ENCODE assay signal across 14 cellular contexts in the genomic region with DNA sequence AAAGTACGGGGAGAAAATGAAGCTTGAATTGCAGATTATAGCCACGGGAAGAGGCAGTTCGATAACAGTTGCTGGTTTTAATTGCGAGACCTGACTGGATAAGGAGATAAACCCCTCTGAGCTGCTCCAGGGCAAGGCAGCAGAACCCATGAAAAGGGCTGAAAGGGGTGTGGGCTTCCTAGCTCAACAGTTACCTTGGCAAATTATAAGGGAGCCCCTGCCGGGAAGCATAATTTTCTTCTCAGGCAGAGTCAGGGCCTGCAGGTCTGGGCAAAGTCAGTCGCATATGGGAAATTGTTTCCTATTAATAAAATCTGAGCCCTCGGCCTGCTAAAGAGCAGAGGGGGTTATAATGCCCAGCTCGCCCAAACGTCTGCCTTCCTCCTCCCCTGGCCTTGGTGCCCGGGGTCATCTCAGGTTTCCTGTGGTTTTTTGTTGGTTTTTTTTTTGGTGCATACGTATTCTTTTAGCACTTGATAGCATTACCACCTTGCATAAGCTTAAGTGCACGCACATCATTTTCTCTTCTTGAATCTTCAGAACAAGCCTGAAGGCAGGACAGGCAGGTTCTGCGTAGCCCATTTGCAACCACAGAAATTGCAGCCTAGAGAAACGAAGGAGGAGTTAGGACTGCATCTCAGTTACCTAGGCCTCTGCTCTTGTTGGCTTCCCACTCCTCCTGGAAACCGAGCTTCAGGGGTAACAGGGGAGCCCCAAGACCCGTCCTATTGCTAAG. TPM values are rescaled to one million over a fixed set of nuclear protein-coding genes. Genes with fewer than 3 reads are reported as not detected.
DNase-seq lines count a peak whose midpoint lies in the region; ATAC-seq and TF ChIP-seq lines count a peak whose summit lies in the region.
"Had no signal": no experiment of that assay in that cellular context is flagged by ENCODE, and none has a peak within 500 bp of the region (broad histone marks: within the 10 kb centered on the region; RNA-seq: fewer than 3 reads in every experiment).

No MANE protein-coding gene starts in this region.

- H3K36me3 ChIP-seq in cardiac muscle cell (no peaks in the 10 kb centered on the region), heart left ventricle (peaks cover 0 to 10% (median 0%) of the 10 kb centered on the region in 9 donors), esophagus (ENCODE audit: control insufficient read depth in 2 of 2, insufficient read depth in 2 of 2, low read length in 1 of 2) (peaks cover 0 to 4% of the 10 kb centered on the region in 2 donors), vagina (no peaks in the 10 kb centered on the region)

- H3K4me1 Mint-ChIP-seq in activated T-helper 17 cell treated with anti-CD3 and anti-CD28 coated beads, Interleukin-2, amount 50 U/mL, for 72 hours = peaks cover 21% of the 10 kb centered on the region

- no peak for TF ChIP-seq CTCF in cardiac muscle cell (IDR thresholded peaks at IDR 0.05; ENCODE audit: low read depth, low read length)
- TF ChIP-seq CTCF in heart left ventricle (IDR thresholded peaks at IDR 0.05) = no peak
- no peak for TF ChIP-seq CTCF in vagina (IDR thresholded peaks at IDR 0.05)

- no peak for ATAC-seq in heart left ventricle
- no peak for ATAC-seq in HG03025 (IDR thresholded peaks at IDR 0.05; ENCODE audit: low FRiP score, unreplicated experiment)
- ATAC-seq in activated T-helper 17 cell treated with anti-CD3 and anti-CD28 coated beads, Interleukin-2, amount 50 U/mL, for 72 hours (replicated peaks) = no peak
- no peak for ATAC-seq in HG03460 (IDR thresholded peaks at IDR 0.05; ENCODE audit: unreplicated experiment)

- no peaks in the 10 kb centered on the region for H3K36me3 Mint-ChIP-seq in activated T-helper 17 cell treated with anti-CD3 and anti-CD28 coated beads, Interleukin-2, amount 50 U/mL, for 72 hours (ENCODE audit: low read depth)
- H3K36me3 Mint-ChIP-seq: naive B cell had no signal

- no peaks in the 10 kb centered on the region for H3K27me3 Mint-ChIP-seq in activated T-helper 17 cell treated with anti-CD3 and anti-CD28 coated beads, Interleukin-2, amount 50 U/mL, for 72 hours

- no peak overlapping the region for H3K27ac Mint-ChIP-seq in activated T-helper 17 cell treated with anti-CD3 and anti-CD28 coated beads, Interleukin-2, amount 50 U/mL, for 72 hours

- peaks cover 30% of the 10 kb centered on the region for H3K4me1 ChIP-seq in cardiac muscle cell (ENCODE audit: low read depth)
- peaks cover 0 to 40% (median 25%) of the 10 kb centered on the region in 12 donors for H3K4me1 ChIP-seq in heart left ventricle
- H3K4me1 ChIP-seq in esophagus (ENCODE audit: control insufficient read depth in 2 of 2, insufficient read depth in 2 of 2, low read length in 1 of 2) = peaks cover 0 to 11% of the 10 kb centered on the region in 2 donors
- H3K4me1 ChIP-seq in vagina = peaks cover 34% of the 10 kb centered on the region

- no peak for DNase-seq in cardiac muscle cell (ENCODE audit: low read depth in 1 of 2, low spot score in 1 of 2)
- no peak for DNase-seq in heart left ventricle
- DNase-seq in NCI-H82 treated with DMSO at 0.1 percent for 48 hours (lab: John Stamatoyannopoulos, UW; ENCODE audit: unreplicated experiment) = peak; percentile 29
- DNase-seq in vagina (ENCODE audit: extremely low spot score in 2 of 2) = no peak
- DNase-seq: activated CD8-positive, alpha-beta memory T cell treated with anti-CD3 and anti-CD28 coated beads, Interleukin-2, amount 50 U/mL, for 48 hours; GM23248; naive B cell; stimulated activated CD4-positive, alpha-beta T cell treated with anti-CD3 and anti-CD28 coated beads, Interleukin-15, amount 100 ng/mL, for 24 hours; T-helper 9 cell had no signal

- WGBS in heart left ventricle, 4 donors = 50 to 67% (median 62%) methylated on average over 14 to 16 of the region's 16 CpGs
- 44 to 47% methylated on average over 16 of the region's 16 CpGs for WGBS in esophagus, 2 donors

- intact Hi-C loops in heart left ventricle (cut with DNase I) = no loop called here
- intact Hi-C loops in vagina (cut with DNase I) = no loop called here

- no peak for TF ChIP-seq POLR2A in heart left ventricle (IDR thresholded peaks at IDR 0.05)
- no peak for TF ChIP-seq POLR2A in vagina (IDR thresholded peaks at IDR 0.05)

- H3K9me3 ChIP-seq in cardiac muscle cell (ENCODE audit: low read depth) (no peaks in the 10 kb centered on the region), heart left ventricle (no peaks in the 10 kb centered on the region), esophagus (ENCODE audit: control insufficient read depth in 2 of 2, insufficient read depth in 1 of 2, low read depth in 1 of 2, low read length in 1 of 2) (peaks cover 0 to 2% of the 10 kb centered on the region in 2 donors), vagina (no peaks in the 10 kb centered on the region)
- H3K9me3 ChIP-seq: esophagus muscularis mucosa had no signal

- no peaks in the 10 kb centered on the region for H3K9me3 Mint-ChIP-seq in activated T-helper 17 cell treated with anti-CD3 and anti-CD28 coated beads, Interleukin-2, amount 50 U/mL, for 72 hours
- H3K9me3 Mint-ChIP-seq: naive B cell had no signal

- H3K27me3 ChIP-seq in cardiac muscle cell (no peaks in the 10 kb centered on the region), heart left ventricle (no peaks in the 10 kb centered on the region), esophagus (ENCODE audit: control insufficient read depth in 1 of 2, insufficient read depth in 2 of 2, low read length in 2 of 2) (no peaks in the 10 kb centered on the region), vagina (no peaks in the 10 kb centered on the region)
- H3K27me3 ChIP-seq: esophagus muscularis mucosa had no signal

- H3K27ac ChIP-seq in cardiac muscle cell (peak overlapping the region; percentile 65), heart left ventricle (peak overlapping the region in 2 of 12 donors; percentile 32 to 52), esophagus (ENCODE audit: low read depth in 2 of 2, low read length in 1 of 2) (peak overlapping the region; percentile 47 to 58), vagina (peak overlapping the region; percentile 65)
- H3K27ac ChIP-seq: esophagus muscularis mucosa, GM23248 had no signal

- no peak overlapping the region for H3K4me3 ChIP-seq in cardiac muscle cell
- H3K4me3 ChIP-seq in heart left ventricle = no peak overlapping the region
- no peak overlapping the region for H3K4me3 ChIP-seq in esophagus (ENCODE audit: low read depth in 1 of 2, low read length in 2 of 2)
- no peak overlapping the region for H3K4me3 ChIP-seq in vagina
- H3K4me3 ChIP-seq: esophagus muscularis mucosa, GM23248 had no signal

- H3K4me3 Mint-ChIP-seq in activated T-helper 17 cell treated with anti-CD3 and anti-CD28 coated beads, Interleukin-2, amount 50 U/mL, for 72 hours = no peak overlapping the region

RNA-seq across cellular contexts. Expression of a gene that starts 33.9 kb away (rescaled TPM):
- total RNA-seq in cardiac muscle cell (97.3 and 123 TPM in 2 replicates), heart left ventricle (10 to 100 TPM; 39.8 to 92.3 (median 48.5) TPM), vagina (39.0 TPM)
- polyA plus RNA-seq in cardiac muscle cell (111 and 130 TPM in 2 replicates), heart left ventricle (10 to 100 TPM; 28.9 to 53.2 TPM), esophagus (10 to 100 TPM; 19.2 to 21.4 TPM)
- total RNA-seq in activated T-helper 17 cell treated with anti-CD3 and anti-CD28 coated beads, Interleukin-2, amount 50 U/mL, for 72 hours = 10 to 100 TPM; 10.2 to 13.2 TPM

RNA-seq across cellular contexts. Expression of a gene that starts 53.7 kb away (rescaled TPM):
- total RNA-seq in cardiac muscle cell (158 and 197 TPM in 2 replicates), heart left ventricle (100 to 1,000 TPM; 123 to 319 (median 214) TPM), vagina (55.7 TPM)
- polyA plus RNA-seq in cardiac muscle cell (251 and 266 TPM in 2 replicates), heart left ventricle (100 to 1,000 TPM; 135 to 146 TPM), esophagus (10 to 100 TPM; 28.4 to 32.0 TPM)
- 10 to 100 TPM; 39.6 to 58.8 TPM for total RNA-seq in activated T-helper 17 cell treated with anti-CD3 and anti-CD28 coated beads, Interleukin-2, amount 50 U/mL, for 72 hours
